8 cellular contexts compared by ENCODE assay signal in genomic region chr5:59813761-59814562, GRCh38.
DNase-seq lines count a peak whose midpoint lies in the region; ATAC-seq and TF ChIP-seq lines count a peak whose summit lies in the region.

No MANE protein-coding gene starts in this region.

- ATAC-seq in GM18508 (IDR thresholded peaks at IDR 0.05; ENCODE audit: insufficient read depth, unreplicated experiment): peak; percentile 67
- ATAC-seq in HG03432 (IDR thresholded peaks at IDR 0.05; ENCODE audit: unreplicated experiment): peak; percentile 68

- peaks cover 0 to 6% (median 0%) of the 10 kb centered on the region in 3 donors for H3K27me3 Mint-ChIP-seq in CD14-positive monocyte (ENCODE audit: low read depth in 3 of 3)

- peak overlapping the region in 2 of 7 donors; percentile 20 to 22 for H3K27ac Mint-ChIP-seq in CD14-positive monocyte

- no peaks in the 10 kb centered on the region for H3K36me3 Mint-ChIP-seq in CD14-positive monocyte

- DNase-seq in CD14-positive monocyte (ENCODE audit: low spot score): no peak
- peak; percentile 68 for DNase-seq in NCI-H748 (lab: John Stamatoyannopoulos, UW; ENCODE audit: unreplicated experiment)
- DNase-seq in astrocyte of the cerebellum (ENCODE audit: low read depth): peak; percentile 63
- peak; percentile 75 for DNase-seq in kidney glomerular epithelial cell (lab: John Stamatoyannopoulos, UW)
- no peak for DNase-seq in activated gamma-delta T cell (lab: John Stamatoyannopoulos, UW)
- DNase-seq in activated effector memory CD4-positive, alpha-beta T cell treated with anti-CD3 and anti-CD28 coated beads, Interleukin-2, amount 50 U/mL, for 16 hours: no peak

- no peak overlapping the region for H3K4me3 ChIP-seq in astrocyte of the cerebellum (ENCODE audit: low read depth, low read length)

- in situ Hi-C loops in astrocyte of the cerebellum (cut with HindIII; ENCODE audit: low sequenced_read_pairs): loop anchor here (25.0 kb wide), 2 partner anchors 373 to 548 kb away; no protein-coding TSS in a partner anchor

- no peaks in the 10 kb centered on the region for H3K9me3 Mint-ChIP-seq in CD14-positive monocyte

- peaks cover 12% of the 10 kb centered on the region for H3K4me1 Mint-ChIP-seq in CD14-positive monocyte

- peak overlapping the region in 1 of 2 donors; percentile 44 for H3K4me3 Mint-ChIP-seq in CD14-positive monocyte

- TF ChIP-seq CTCF in CD14-positive monocyte (IDR thresholded peaks at IDR 0.05): peak; percentile 92
- TF ChIP-seq CTCF in astrocyte of the cerebellum (IDR thresholded peaks at IDR 0.05; ENCODE audit: low read depth, low read length, missing control alignments): peak; percentile 56

- intact Hi-C loops in CD14-positive monocyte (cut with micrococcal nuclease): loop anchor here (2.0 to 5.0 kb wide), 3 partner anchors 473 to 855 kb away; no protein-coding TSS in a partner anchor

Comparison
In these comparisons a context has a peak if more than half of its experiments do, and no peak if none do; other contexts are left out.
1. DNase-seq: peak in NCI-H748 (single experiment), astrocyte of the cerebellum (single experiment) and kidney glomerular epithelial cell (single experiment); none in CD14-positive monocyte (single experiment), activated gamma-delta T cell (single experiment) and activated effector memory CD4-positive, alpha-beta T cell treated with anti-CD3 and anti-CD28 coated beads, Interleukin-2, amount 50 U/mL, for 16 hours (single experiment).